Comparison of ENCODE assay signal across 8 cellular contexts in genomic region chr13:20160346-20161274, GRCh38. TPM values are rescaled to one million over a fixed set of nuclear protein-coding genes. Genes with fewer than 3 reads are reported as not detected.
A peak's percentile ranks its signal among the peaks of the same experiment; 100 is the strongest.
DNase-seq lines count a peak whose midpoint lies in the region; TF ChIP-seq lines count a peak whose summit lies in the region.

Gene GJA3, minus strand, starts transcription at chr13:20161052. Its CDS starts 17,764 bp downstream, at chr13:20143288.

- H3K4me3 ChIP-seq in GM12864 (ENCODE audit: low read depth, low read length) (peak within 1 kb of the TSS; percentile 61), MM.1S (ENCODE audit: low read length) (peak within 1 kb of the TSS; percentile 50), fibroblast of the aortic adventitia (ENCODE audit: low read depth, low read length) (peak within 1 kb of the TSS; percentile 62), parathyroid adenoma (ENCODE audit: low read depth, low read length) (peak within 1 kb of the TSS; percentile 51)

- H3K79me1 ChIP-seq in H9 (ENCODE audit: insufficient read depth, low read depth, low read length, poor library complexity, severe bottlenecking), result no peaks in the 10 kb centered on the region

- H3K4me3 Mint-ChIP-seq in H9, result peak within 1 kb of the TSS; percentile 71 to 82

- no peak within 1 kb of the TSS for H2BK12ac ChIP-seq in H9 (ENCODE audit: insufficient read length, low read depth, low read length)

- H3K27me3 Mint-ChIP-seq in H9 (ENCODE audit: low read depth), result peaks cover 71% of the 10 kb centered on the region

- H3K9ac ChIP-seq in H9 (ENCODE audit: extremely low read depth, insufficient read length, low read length) (no peak within 1 kb of the TSS), MM.1S (ENCODE audit: low read length) (no peak within 1 kb of the TSS), parathyroid adenoma (no peak within 1 kb of the TSS)

- DNase-seq in GM12864 (ENCODE audit: low read depth) (no peak), H9 (peak; percentile 77), MM.1S (no peak), fibroblast of the aortic adventitia (ENCODE audit: low read depth) (no peak), NCI-H2029 (lab: John Stamatoyannopoulos, UW) (no peak), NCI-H2081 (lab: John Stamatoyannopoulos, UW) (no peak)
- DNase-seq in activated CD8-positive, alpha-beta memory T cell treated with anti-CD3 and anti-CD28 coated beads, Interleukin-2, amount 50 U/mL, for 48 hours, result peak; percentile 82

- H3K9me2 ChIP-seq in MM.1S (replicated peaks; ENCODE audit: insufficient read depth, low read length), result no peaks in the 10 kb centered on the region

- H3K23ac ChIP-seq in H9 (ENCODE audit: insufficient read length, low read depth, low read length), result no peak within 1 kb of the TSS

- H4K20me1 ChIP-seq in H9 (ENCODE audit: control insufficient read depth, insufficient read depth, insufficient read length), result no peaks in the 10 kb centered on the region
- no peaks in the 10 kb centered on the region for H4K20me1 ChIP-seq in MM.1S (ENCODE audit: insufficient read depth, low read length)

- H3K36me3 ChIP-seq in MM.1S (replicated peaks; ENCODE audit: insufficient read depth, low read length) (no peaks in the 10 kb centered on the region), parathyroid adenoma (ENCODE audit: control insufficient read depth, insufficient read depth, low read length) (no peaks in the 10 kb centered on the region)

- no peak within 1 kb of the TSS for H3K56ac ChIP-seq in H9 (ENCODE audit: insufficient read length, low read depth, low read length)

- peaks cover 8 to 9% of the 10 kb centered on the region in 2 experiments for H3K4me1 Mint-ChIP-seq in H9

- H2BK120ac ChIP-seq in H9 (ENCODE audit: low read depth, low read length, poor library complexity, severe bottlenecking), result no peak within 1 kb of the TSS

- no peak within 1 kb of the TSS for H3K4ac ChIP-seq in H9 (ENCODE audit: low read depth, low read length)

- H3K9me3 ChIP-seq in H9 (ENCODE audit: control insufficient read depth, low read depth, low read length), result no peaks in the 10 kb centered on the region
- no peaks in the 10 kb centered on the region for H3K9me3 ChIP-seq in MM.1S (replicated peaks; ENCODE audit: insufficient read depth, low read length)
- H3K9me3 ChIP-seq in parathyroid adenoma (ENCODE audit: control insufficient read depth, low read length), result no peaks in the 10 kb centered on the region

- H3K23me2 ChIP-seq in H9 (ENCODE audit: insufficient read length, low read depth, low read length, poor library complexity, severe bottlenecking), result peaks cover 9% of the 10 kb centered on the region

- H2AFZ ChIP-seq in H9 (ENCODE audit: low read length) (no peak within 1 kb of the TSS), MM.1S (ENCODE audit: low read length) (peak within 1 kb of the TSS; percentile 31; the same call in 1 of the 2 replicates), parathyroid adenoma (peak within 1 kb of the TSS; percentile 28)

- H3K27ac ChIP-seq in H9 (ENCODE audit: insufficient read length, low read depth, low read length) (no peak within 1 kb of the TSS), MM.1S (ENCODE audit: low read length) (no peak within 1 kb of the TSS), parathyroid adenoma (no peak within 1 kb of the TSS)

- peaks cover 0 to 3% of the 10 kb centered on the region in 2 experiments; a peak in 1 of 5 replicates for H3K9me3 Mint-ChIP-seq in H9

- H4K8ac ChIP-seq in H9 (replicated peaks; ENCODE audit: insufficient read length, low read depth, low read length), result no peak within 1 kb of the TSS

- no peak for TF ChIP-seq CTCF in GM12864 (IDR thresholded peaks at IDR 0.05; ENCODE audit: low read depth, low read length, missing control alignments)
- TF ChIP-seq CTCF in H9 (conservative IDR thresholded peaks at IDR 0.05), result no peak; the same call in 2 of the 3 replicates
- no peak for TF ChIP-seq CTCF in MM.1S (IDR thresholded peaks at IDR 0.05; ENCODE audit: low read length)
- TF ChIP-seq CTCF in fibroblast of the aortic adventitia (IDR thresholded peaks at IDR 0.05; ENCODE audit: insufficient read depth, low read length), result no peak
- no peak for TF ChIP-seq CTCF in parathyroid adenoma (IDR thresholded peaks at IDR 0.05)

- H3K79me2 ChIP-seq in H9 (ENCODE audit: insufficient read depth, low read length) (no peaks in the 10 kb centered on the region), MM.1S (ENCODE audit: low read length) (no peaks in the 10 kb centered on the region), parathyroid adenoma (no peaks in the 10 kb centered on the region)

- H3K27ac Mint-ChIP-seq in H9, result 0 out of 7 replicates have a peak within 1 kb of the TSS, but pooled peaks of 1 of the 3 experiments have one; percentile 61

- no peak within 1 kb of the TSS for H2BK20ac ChIP-seq in H9 (ENCODE audit: low read depth, low read length, poor library complexity, severe bottlenecking)

- H3K18ac ChIP-seq in H9 (ENCODE audit: insufficient read length, low read depth, low read length), result no peak within 1 kb of the TSS

- H3K14ac ChIP-seq in H9 (ENCODE audit: insufficient read depth, low read length), result no peak within 1 kb of the TSS

- H4K5ac ChIP-seq in H9 (ENCODE audit: insufficient read length, low read depth, low read length), result no peak within 1 kb of the TSS

- peak within 1 kb of the TSS; percentile 86 for H3K4me2 ChIP-seq in H9 (ENCODE audit: insufficient read depth, insufficient read length, low read length)
- peak within 1 kb of the TSS; percentile 86 for H3K4me2 ChIP-seq in MM.1S (ENCODE audit: low read depth, low read length)
- H3K4me2 ChIP-seq in parathyroid adenoma (ENCODE audit: low read length), result peak within 1 kb of the TSS; percentile 75

- H2BK15ac ChIP-seq in H9 (ENCODE audit: low read depth, low read length), result no peak within 1 kb of the TSS

- H3K4me1 ChIP-seq in H9 (ENCODE audit: insufficient read depth, low read length), result no peaks in the 10 kb centered on the region
- no peaks in the 10 kb centered on the region for H3K4me1 ChIP-seq in MM.1S (ENCODE audit: low read length)
- H3K4me1 ChIP-seq in parathyroid adenoma, result no peaks in the 10 kb centered on the region

- H4K91ac ChIP-seq in H9 (ENCODE audit: insufficient read length, low read depth, low read length), result no peak within 1 kb of the TSS

- H3K27me3 ChIP-seq in H9 (ENCODE audit: insufficient read depth, low read length), result peaks cover 24% of the 10 kb centered on the region; the same call in 1 of the 2 replicates
- peaks cover 13% of the 10 kb centered on the region for H3K27me3 ChIP-seq in MM.1S (replicated peaks; ENCODE audit: insufficient read depth, low read length)
- H3K27me3 ChIP-seq in parathyroid adenoma (ENCODE audit: control insufficient read depth, insufficient read depth, low read length), result no peaks in the 10 kb centered on the region

- H2AK5ac ChIP-seq in H9 (ENCODE audit: insufficient read length, low read length), result no peak within 1 kb of the TSS

- H3T11ph ChIP-seq in H9 (ENCODE audit: low read length), result no peak within 1 kb of the TSS

- no peaks in the 10 kb centered on the region for H3F3A ChIP-seq in MM.1S (ENCODE audit: insufficient read depth, low read length)

- no peak within 1 kb of the TSS for H2BK5ac ChIP-seq in H9 (ENCODE audit: insufficient read length, low read length)

- H3K36me3 Mint-ChIP-seq in H9 (ENCODE audit: insufficient read depth in 1 of 3, low read depth in 3 of 3), result peaks cover 0 to 2% (median 0%) of the 10 kb centered on the region in 3 experiments; a peak in 2 of 7 replicates

- no CpG with 5 or more reads among the region's 93 CpGs for WGBS in H9 (ENCODE audit: extremely low coverage, insufficient read length, low lambda C conversion rate)

RNA-seq across cellular contexts. Expression of gene GJA3, which starts in this region (rescaled TPM):
- total RNA-seq in H9 (2021) (0.83 and 0.92 TPM in 2 replicates), fibroblast of the aortic adventitia (ENCODE audit: low replicate concordance) (0.82 and 0.90 TPM in 2 replicates)

Comparison
In these comparisons a context has a peak if more than half of its experiments do, and no peak if none do; other contexts are left out.
1. Peak in DNase-seq and H3K4me2 ChIP-seq in H9; RNA of the gene not detected or under 1 TPM.